ENCODE assay signal across 1 cellular context in the genomic region with DNA sequence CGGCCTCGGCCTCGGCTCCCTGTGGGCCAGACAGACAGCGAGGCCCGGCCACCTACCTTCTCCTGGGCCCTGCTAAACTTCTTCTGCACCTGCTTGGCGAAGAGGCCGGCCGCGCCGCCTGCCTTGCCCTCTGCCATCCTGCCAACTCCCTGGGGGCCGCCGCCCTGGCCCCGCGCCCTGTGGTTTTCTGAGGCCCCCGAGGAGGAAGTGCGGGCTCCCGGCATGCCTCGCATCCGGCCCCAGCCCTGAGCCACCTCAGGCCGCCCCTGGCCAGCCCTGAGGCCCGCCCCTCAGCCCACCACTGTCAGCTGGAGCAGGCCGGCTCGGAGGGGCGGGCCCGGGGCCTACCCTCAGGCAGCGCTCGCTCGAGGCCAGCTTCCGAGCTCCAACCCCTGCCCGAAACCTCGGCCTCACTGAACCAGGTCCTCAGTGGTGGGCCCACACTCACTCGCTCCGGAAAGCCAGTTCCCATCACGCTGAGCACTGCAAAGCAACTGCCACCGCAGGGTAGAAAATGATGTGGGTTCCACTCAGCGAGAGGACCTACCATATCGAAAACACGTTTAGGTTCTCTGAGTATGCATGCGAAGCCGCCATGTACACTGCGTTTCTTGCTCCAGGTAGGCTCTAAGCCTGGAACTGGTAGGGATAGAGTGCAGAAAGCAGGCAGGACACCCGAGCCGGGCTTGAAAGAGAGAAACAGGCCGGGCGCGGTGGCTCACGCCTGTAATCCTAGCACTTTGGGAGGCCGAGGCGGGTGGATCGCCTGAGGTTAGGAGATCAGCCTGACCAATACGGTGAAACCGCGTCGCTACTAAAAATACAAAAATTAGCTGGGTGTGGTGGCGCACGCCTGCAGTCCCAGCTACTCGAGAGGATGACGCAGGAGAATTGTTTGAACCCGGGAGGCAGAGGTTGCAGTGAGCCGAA.
TF ChIP-seq lines count a peak whose summit lies in the region.

A gene (minus strand): TSS at position 209 of the 930 bp plus-strand sequence. CDS start 72 bp downstream, at position 137.

TF ChIP-seq in SK-N-SH, 30 proteins besides CTCF, POLR2A, EP300 and RAD21 (continued from another document):
- TF ChIP-seq MXI1 (IDR thresholded peaks at IDR 0.05; ENCODE audit: low read depth, low read length), result no peak
- no peak for TF ChIP-seq MEF2A (IDR thresholded peaks at IDR 0.05; ENCODE audit: borderline replicate concordance, low read depth)
- TF ChIP-seq, protein P1, sequence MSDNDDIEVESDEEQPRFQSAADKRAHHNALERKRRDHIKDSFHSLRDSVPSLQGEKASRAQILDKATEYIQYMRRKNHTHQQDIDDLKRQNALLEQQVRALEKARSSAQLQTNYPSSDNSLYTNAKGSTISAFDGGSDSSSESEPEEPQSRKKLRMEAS (IDR thresholded peaks at IDR 0.05; ENCODE audit: low read depth), result no peak
- TF ChIP-seq, protein P2, sequence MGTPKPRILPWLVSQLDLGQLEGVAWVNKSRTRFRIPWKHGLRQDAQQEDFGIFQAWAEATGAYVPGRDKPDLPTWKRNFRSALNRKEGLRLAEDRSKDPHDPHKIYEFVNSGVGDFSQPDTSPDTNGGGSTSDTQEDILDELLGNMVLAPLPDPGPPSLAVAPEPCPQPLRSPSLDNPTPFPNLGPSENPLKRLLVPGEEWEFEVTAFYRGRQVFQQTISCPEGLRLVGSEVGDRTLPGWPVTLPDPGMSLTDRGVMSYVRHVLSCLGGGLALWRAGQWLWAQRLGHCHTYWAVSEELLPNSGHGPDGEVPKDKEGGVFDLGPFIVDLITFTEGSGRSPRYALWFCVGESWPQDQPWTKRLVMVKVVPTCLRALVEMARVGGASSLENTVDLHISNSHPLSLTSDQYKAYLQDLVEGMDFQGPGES (IDR thresholded peaks at IDR 0.05; ENCODE audit: low read depth, low read length), result no peak
